In genomic region chr1:232430467-232430866, GRCh38 we compare ENCODE assay signal across 20 cellular contexts.
A peak's percentile ranks its signal among the peaks of the same experiment; 100 is the strongest.
DNase-seq lines count a peak whose midpoint lies in the region; ATAC-seq and TF ChIP-seq lines count a peak whose summit lies in the region.
"Had no signal": no experiment of that assay in that cellular context is flagged by ENCODE, and none has a peak within 500 bp of the region (broad histone marks: within the 10 kb centered on the region; RNA-seq: fewer than 3 reads in every experiment).

No MANE protein-coding gene starts in this region.

- TF ChIP-seq CTCF in heart left ventricle (IDR thresholded peaks at IDR 0.05) (no peak), BE2C (IDR thresholded peaks at IDR 0.05; ENCODE audit: low read depth, low read length) (no peak), right atrium auricular region (IDR thresholded peaks at IDR 0.05) (no peak), neural crest cell (conservative IDR thresholded peaks at IDR 0.05) (no peak)

- H3K4me1 Mint-ChIP-seq in neural crest cell, result peaks cover 24% of the 10 kb centered on the region

- H3K27me3 Mint-ChIP-seq in neural crest cell (ENCODE audit: low read depth), result no peaks in the 10 kb centered on the region

- DNase-seq in heart left ventricle, result no peak
- DNase-seq in cardiac septum (ENCODE audit: low spot score), result no peak
- DNase-seq in BE2C, result peak; percentile 42
- no peak for DNase-seq in right atrium auricular region (ENCODE audit: low spot score)
- no peak for DNase-seq in neural crest cell (ENCODE audit: low read depth, low spot score)
- DNase-seq in hypothalamus (lab: John Stamatoyannopoulos, UW), result no peak
- no peak for DNase-seq in NCI-H2227 treated with DMSO at 0.1 percent for 48 hours (lab: John Stamatoyannopoulos, UW)
- DNase-seq: 8988T; Calu3; CD8-positive, alpha-beta T cell; DMS 273 treated with DMSO at 0.1 percent for 48 hours; DMS53; DND-41; EL; GM23248 had no signal

- WGBS in heart left ventricle, 4 donors, result 64 to 78% (median 78%) methylated on average over 6 of the region's 6 CpGs

- intact Hi-C loops in heart left ventricle (cut with DNase I) (loop anchor here in 3 of 10 donors (5.0 to 10.0 kb wide), 4 partner anchors 123 to 566 kb away; no protein-coding TSS in a partner anchor), cardiac septum (cut with DNase I) (loop anchor here (10.0 kb wide), 1 partner anchor 566 kb away; no protein-coding TSS in a partner anchor)

- H3K4me3 ChIP-seq in heart left ventricle (no peak overlapping the region), BE2C (ENCODE audit: low read depth, low read length) (no peak overlapping the region), right atrium auricular region (no peak overlapping the region)
- H3K4me3 ChIP-seq: BLaER1 treated with 17β-estradiol and CSF1 and Interleukin-3, amounts not matched to agents 10 nM and 100 nM; GM12878; GM23248; HAP-1 had no signal

- H3K36me3 ChIP-seq in heart left ventricle (peaks cover 0 to 86% (median 56%) of the 10 kb centered on the region in 9 donors), BE2C (no peaks in the 10 kb centered on the region), right atrium auricular region (peaks cover 16% of the 10 kb centered on the region)
- H3K36me3 ChIP-seq: HAP-1 had no signal

- H3K9me3 ChIP-seq in heart left ventricle (no peaks in the 10 kb centered on the region), BE2C (no peaks in the 10 kb centered on the region), right atrium auricular region (no peaks in the 10 kb centered on the region)
- H3K9me3 ChIP-seq: BLaER1 treated with 17β-estradiol and CSF1 and Interleukin-3, amounts not matched to agents 10 nM and 100 nM; HAP-1 had no signal

- H3K4me3 Mint-ChIP-seq in neural crest cell, result no peak overlapping the region
- H3K4me3 Mint-ChIP-seq: CD8-positive, alpha-beta T cell had no signal

- H3K9me3 Mint-ChIP-seq in neural crest cell, result no peaks in the 10 kb centered on the region
- H3K9me3 Mint-ChIP-seq: CD8-positive, alpha-beta T cell had no signal

- H3K27ac ChIP-seq in heart left ventricle (peak overlapping the region in 7 of 12 donors; percentile 1 to 49 (median 40)), right atrium auricular region (peak overlapping the region; percentile 4 to 15)
- H3K27ac ChIP-seq: BLaER1 treated with 17β-estradiol and CSF1 and Interleukin-3, amounts not matched to agents 10 nM and 100 nM; GM23248; HL-60 had no signal

- no peak for TF ChIP-seq POLR2A in heart left ventricle (IDR thresholded peaks at IDR 0.05)

- peaks cover 11% of the 10 kb centered on the region for H3K36me3 Mint-ChIP-seq in neural crest cell (ENCODE audit: low read depth)
- H3K36me3 Mint-ChIP-seq: CD8-positive, alpha-beta T cell had no signal

- H3K27me3 ChIP-seq in heart left ventricle (no peaks in the 10 kb centered on the region), BE2C (no peaks in the 10 kb centered on the region), right atrium auricular region (no peaks in the 10 kb centered on the region)
- H3K27me3 ChIP-seq: BLaER1 treated with 17β-estradiol and CSF1 and Interleukin-3, amounts not matched to agents 10 nM and 100 nM had no signal

- H3K4me1 ChIP-seq in heart left ventricle (peaks cover 0 to 68% (median 27%) of the 10 kb centered on the region in 12 donors), BE2C (peaks cover 9% of the 10 kb centered on the region), right atrium auricular region (peaks cover 0 to 36% of the 10 kb centered on the region in 2 donors)

- ATAC-seq in heart left ventricle (no peak), HG03280 (IDR thresholded peaks at IDR 0.05; ENCODE audit: unreplicated experiment) (no peak)
- ATAC-seq: CD8-positive, alpha-beta T cell; GM12878 had no signal

- peak overlapping the region; percentile 54 for H3K27ac Mint-ChIP-seq in neural crest cell (ENCODE audit: unreplicated experiment)
- H3K27ac Mint-ChIP-seq: CD8-positive, alpha-beta T cell had no signal
